ENCODE assay signal across 13 cellular contexts in the genomic region with DNA sequence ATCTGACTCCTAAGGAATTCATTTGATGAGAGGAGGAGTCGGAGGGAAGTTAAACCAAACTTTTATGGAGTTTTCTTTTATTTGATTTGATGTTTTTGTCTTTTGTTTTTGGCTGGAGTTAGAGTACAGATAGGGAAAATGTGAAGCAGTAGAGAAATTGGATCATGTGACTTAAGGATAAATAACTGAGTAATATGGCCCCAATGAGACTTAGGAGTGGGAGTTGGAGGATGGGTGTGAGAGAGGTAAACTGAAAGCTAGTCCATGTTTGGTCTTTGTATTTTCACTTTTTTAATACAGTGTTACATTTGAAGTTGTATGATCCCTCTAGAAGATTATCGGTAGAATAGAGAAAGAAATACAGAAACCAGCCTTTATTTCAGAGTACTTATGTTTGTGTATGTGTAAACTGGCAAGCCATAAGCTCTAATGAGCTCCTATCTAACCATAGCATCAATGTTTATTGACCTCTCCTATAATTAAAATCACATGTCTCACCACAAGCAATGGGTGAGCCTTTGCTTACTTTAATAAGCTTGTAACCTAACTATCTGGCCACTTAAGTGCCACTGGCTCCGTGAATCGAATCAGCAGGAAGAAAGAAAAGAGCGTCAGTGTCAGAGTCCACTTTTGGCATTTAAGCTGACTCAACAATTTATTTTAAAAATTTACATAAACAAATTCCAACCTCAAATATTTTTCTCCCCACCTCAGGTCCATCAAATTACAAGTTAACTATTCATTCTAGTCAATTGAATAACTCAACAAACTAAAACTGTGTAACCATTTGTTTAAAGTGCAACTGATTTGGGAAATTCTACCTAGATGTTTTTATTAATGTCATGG.
A peak's percentile ranks its signal among the peaks of the same experiment; 100 is the strongest.
DNase-seq lines count a peak whose midpoint lies in the region; ATAC-seq and TF ChIP-seq lines count a peak whose summit lies in the region.
"Had no signal": no experiment of that assay in that cellular context is flagged by ENCODE, and none has a peak within 500 bp of the region (broad histone marks: within the 10 kb centered on the region; RNA-seq: fewer than 3 reads in every experiment).

No MANE protein-coding gene starts in this region.

- no peak overlapping the region for H3K4me3 ChIP-seq in HEK293 (ENCODE audit: low read depth, low read length)
- H3K4me3 ChIP-seq in mucosa of descending colon: no peak overlapping the region
- H3K4me3 ChIP-seq: BLaER1 had no signal

- peaks cover 2% of the 10 kb centered on the region for H3K9me3 Mint-ChIP-seq in stimulated activated effector memory CD8-positive, alpha-beta T cell treated with anti-CD3 and anti-CD28 coated beads, Interleukin-12 subunit alpha, Interleukin-12 subunit beta, amount 100 ng/mL, for 72 hours
- H3K9me3 Mint-ChIP-seq: CD8-positive, alpha-beta memory T cell had no signal

- H3K36me3 Mint-ChIP-seq in stimulated activated effector memory CD8-positive, alpha-beta T cell treated with anti-CD3 and anti-CD28 coated beads, Interleukin-12 subunit alpha, Interleukin-12 subunit beta, amount 100 ng/mL, for 72 hours: no peaks in the 10 kb centered on the region
- H3K36me3 Mint-ChIP-seq: CD8-positive, alpha-beta memory T cell; T-cell had no signal

- no peak for TF ChIP-seq CTCF in HEK293 (tag by site-specific recombination; IDR thresholded peaks at IDR 0.05)
- TF ChIP-seq CTCF in mucosa of descending colon (IDR thresholded peaks at IDR 0.05): no peak

- H3K4me1 Mint-ChIP-seq in stimulated activated effector memory CD8-positive, alpha-beta T cell treated with anti-CD3 and anti-CD28 coated beads, Interleukin-12 subunit alpha, Interleukin-12 subunit beta, amount 100 ng/mL, for 72 hours: no peaks in the 10 kb centered on the region
- H3K4me1 Mint-ChIP-seq: CD8-positive, alpha-beta memory T cell had no signal

- CTCF ChIA-PET in HEK293 (lab: Yijun Ruan, JAX): no interaction called here

- ATAC-seq in mucosa of descending colon: peak; percentile 94
- ATAC-seq in stimulated activated effector memory CD8-positive, alpha-beta T cell treated with anti-CD3 and anti-CD28 coated beads, Interleukin-12 subunit alpha, Interleukin-12 subunit beta, amount 100 ng/mL, for 72 hours: no peak
- ATAC-seq in HG03565 (IDR thresholded peaks at IDR 0.05; ENCODE audit: unreplicated experiment): no peak
- ATAC-seq: T-cell had no signal

- H3K4me1 ChIP-seq in HEK293 (ENCODE audit: control insufficient read depth, insufficient read depth, low read length): no peaks in the 10 kb centered on the region
- H3K4me1 ChIP-seq in mucosa of descending colon (ENCODE audit: low read depth): no peaks in the 10 kb centered on the region
- H3K4me1 ChIP-seq: BLaER1 had no signal

- no peak overlapping the region for H3K27ac Mint-ChIP-seq in stimulated activated effector memory CD8-positive, alpha-beta T cell treated with anti-CD3 and anti-CD28 coated beads, Interleukin-12 subunit alpha, Interleukin-12 subunit beta, amount 100 ng/mL, for 72 hours
- H3K27ac Mint-ChIP-seq: CD8-positive, alpha-beta memory T cell; T-cell had no signal

- H3K9me3 ChIP-seq in HEK293 (ENCODE audit: control insufficient read depth, insufficient read depth, low read depth, low read length) (no peaks in the 10 kb centered on the region), mucosa of descending colon (no peaks in the 10 kb centered on the region)
- H3K9me3 ChIP-seq: BLaER1 had no signal

- intact Hi-C loops in mucosa of descending colon (cut with DNase I, micrococcal nuclease): no loop called here

- POLR2A ChIA-PET in HEK293 (lab: Yijun Ruan, JAX): interaction anchor here (0.5 kb wide), 1 partner anchor 875 kb away, joined by 7 read pairs; a partner anchor contains a TSS

- H3K36me3 ChIP-seq in HEK293 (ENCODE audit: control insufficient read depth in 2 of 2, insufficient read depth in 1 of 2, low read length in 2 of 2) (no peaks in the 10 kb centered on the region), mucosa of descending colon (ENCODE audit: low read depth) (no peaks in the 10 kb centered on the region)
- H3K36me3 ChIP-seq: BLaER1 had no signal

- no peak overlapping the region for H3K27ac ChIP-seq in HEK293 (ENCODE audit: extremely low read depth, low read depth, low read length)
- H3K27ac ChIP-seq: BLaER1 had no signal

- no peak overlapping the region for H3K4me3 Mint-ChIP-seq in stimulated activated effector memory CD8-positive, alpha-beta T cell treated with anti-CD3 and anti-CD28 coated beads, Interleukin-12 subunit alpha, Interleukin-12 subunit beta, amount 100 ng/mL, for 72 hours
- H3K4me3 Mint-ChIP-seq: CD8-positive, alpha-beta memory T cell; T-cell had no signal

- DNase-seq in NCI-H1105 (lab: John Stamatoyannopoulos, UW): peak; percentile 8
- peak; percentile 26 for DNase-seq in SW480 (ENCODE audit: low spot score)
- peak in 1 of 3 donors; percentile 11 for DNase-seq in mucosa of descending colon
- no peak for DNase-seq in stimulated activated effector memory CD8-positive, alpha-beta T cell treated with anti-CD3 and anti-CD28 coated beads, Interleukin-12 subunit alpha, Interleukin-12 subunit beta, amount 100 ng/mL, for 72 hours (ENCODE audit: low spot score in 2 of 2)
- no peak for DNase-seq in NCI-H2171 (lab: John Stamatoyannopoulos, UW)
- DNase-seq: CD8-positive, alpha-beta memory T cell; GF-D8; H7; NCI-H748 treated with DMSO at 0.1 percent for 48 hours; T-cell had no signal

TF ChIP-seq in HEK293, 187 proteins besides CTCF, POLR2A, EP300 and RAD21:
- TF ChIP-seq, protein P1, sequence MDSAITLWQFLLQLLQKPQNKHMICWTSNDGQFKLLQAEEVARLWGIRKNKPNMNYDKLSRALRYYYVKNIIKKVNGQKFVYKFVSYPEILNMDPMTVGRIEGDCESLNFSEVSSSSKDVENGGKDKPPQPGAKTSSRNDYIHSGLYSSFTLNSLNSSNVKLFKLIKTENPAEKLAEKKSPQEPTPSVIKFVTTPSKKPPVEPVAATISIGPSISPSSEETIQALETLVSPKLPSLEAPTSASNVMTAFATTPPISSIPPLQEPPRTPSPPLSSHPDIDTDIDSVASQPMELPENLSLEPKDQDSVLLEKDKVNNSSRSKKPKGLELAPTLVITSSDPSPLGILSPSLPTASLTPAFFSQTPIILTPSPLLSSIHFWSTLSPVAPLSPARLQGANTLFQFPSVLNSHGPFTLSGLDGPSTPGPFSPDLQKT (IDR thresholded peaks at IDR 0.05; ENCODE audit: borderline replicate concordance, low read depth, low read length): no peak
- peak; percentile 29; the same call in 1 of the 2 replicates for TF ChIP-seq FEZF1 (tag by site-specific recombination; IDR thresholded peaks at IDR 0.05)
- no peak for TF ChIP-seq GLIS2 (tag by site-specific recombination; IDR thresholded peaks at IDR 0.05)
- TF ChIP-seq OSR2 (tag by site-specific recombination; IDR thresholded peaks at IDR 0.05): peak; percentile 55; the same call in 1 of the 2 replicates
- TF ChIP-seq SCRT1 (tag by site-specific recombination; IDR thresholded peaks at IDR 0.05; ENCODE audit: borderline replicate concordance): no peak
- TF ChIP-seq, protein P2, sequence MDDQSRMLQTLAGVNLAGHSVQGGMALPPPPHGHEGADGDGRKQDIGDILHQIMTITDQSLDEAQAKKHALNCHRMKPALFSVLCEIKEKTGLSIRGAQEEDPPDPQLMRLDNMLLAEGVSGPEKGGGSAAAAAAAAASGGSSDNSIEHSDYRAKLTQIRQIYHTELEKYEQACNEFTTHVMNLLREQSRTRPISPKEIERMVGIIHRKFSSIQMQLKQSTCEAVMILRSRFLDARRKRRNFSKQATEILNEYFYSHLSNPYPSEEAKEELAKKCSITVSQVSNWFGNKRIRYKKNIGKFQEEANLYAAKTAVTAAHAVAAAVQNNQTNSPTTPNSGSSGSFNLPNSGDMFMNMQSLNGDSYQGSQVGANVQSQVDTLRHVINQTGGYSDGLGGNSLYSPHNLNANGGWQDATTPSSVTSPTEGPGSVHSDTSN (CRISPR knock-in tag; IDR thresholded peaks at IDR 0.05): no peak
- TF ChIP-seq BCL11A (tag by site-specific recombination; IDR thresholded peaks at IDR 0.05; ENCODE audit: low read depth): no peak
- no peak for TF ChIP-seq ZSCAN23 (tag by site-specific recombination; IDR thresholded peaks at IDR 0.05)
- TF ChIP-seq ZNF292 (tag by site-specific recombination; IDR thresholded peaks at IDR 0.05; ENCODE audit: borderline replicate concordance, low read depth): no peak

Comparison
In these comparisons a context has a peak if more than half of its experiments do, and no peak if none do; other contexts are left out.
1. DNase-seq: peak in NCI-H1105 (single experiment) and SW480 (single experiment); none in stimulated activated effector memory CD8-positive, alpha-beta T cell treated with anti-CD3 and anti-CD28 coated beads, Interleukin-12 subunit alpha, Interleukin-12 subunit beta, amount 100 ng/mL, for 72 hours (0 of 2) and NCI-H2171 (single experiment).